In genomic region chr2:142903726-142904125, GRCh38 we compare ENCODE assay signal across 4 cellular contexts. TPM values are rescaled to one million over a fixed set of nuclear protein-coding genes. Genes with fewer than 3 reads are reported as not detected.
"Had no signal": no experiment of that assay in that cellular context is flagged by ENCODE, and none has a peak within 500 bp of the region (broad histone marks: within the 10 kb centered on the region; RNA-seq: fewer than 3 reads in every experiment).

No MANE protein-coding gene starts in this region.

RNA-seq across cellular contexts. Expression of gene KYNU, which starts 26.3 kb away (rescaled TPM):
- total RNA-seq: activated CD4-positive, alpha-beta memory T cell treated with anti-CD3 and anti-CD28 coated beads, Interleukin-2, amount 10 ng/mL, durations not matched to agents 7 days and 5 days; activated CD8-positive, alpha-beta memory T cell treated with anti-CD3 and anti-CD28 coated beads, Interleukin-2, amount 10 ng/mL, durations not matched to agents 7 days and 5 days; T-helper 1 cell treated with Interleukin-12 subunit alpha and Interleukin-12 subunit beta and Interleukin-4 antibody, amounts not matched to agents 30 ng/mL and 1 ng/mL, for 36 hours; T-helper 2 cell treated with Interferon-gamma antibody and Interleukin-4, amounts not matched to agents 100 ng/mL and 5 ng/mL, for 36 hours had no signal
